ENCODE assay signal across 16 cellular contexts in genomic region chr5:120306331-120306730, GRCh38.
DNase-seq lines count a peak whose midpoint lies in the region; ATAC-seq and TF ChIP-seq lines count a peak whose summit lies in the region.
"Had no signal": no experiment of that assay in that cellular context is flagged by ENCODE, and none has a peak within 500 bp of the region (broad histone marks: within the 10 kb centered on the region; RNA-seq: fewer than 3 reads in every experiment).

No MANE protein-coding gene starts in this region.

- DNase-seq in HCEC 1CT (peak; percentile 53), RKO (ENCODE audit: low spot score) (peak; percentile 26), epithelial cell of proximal tubule (ENCODE audit: low read depth) (peak; percentile 54), mucosa of descending colon (no peak), amniotic stem cell (lab: John Stamatoyannopoulos, UW) (no peak), HT-29 (ENCODE audit: low spot score) (no peak), inferior parietal cortex (ENCODE audit: extremely low spot score) (no peak)
- DNase-seq: DND-41; GF-D8; H7; MV-4-11; NCI-H187 treated with DMSO at 0.1 percent for 48 hours; NCI-H345; NK-92 treated with Interleukin-12 subunit alpha and Interleukin-12 subunit beta, amount 100 ng/mL, for 24 hours; RPMI8226 had no signal

- no peaks in the 10 kb centered on the region for H3K9me3 ChIP-seq in mucosa of descending colon
- H3K9me3 ChIP-seq: SJSA1 had no signal

- H3K36me3 ChIP-seq in mucosa of descending colon (ENCODE audit: low read depth): no peaks in the 10 kb centered on the region
- H3K36me3 ChIP-seq: SJSA1 had no signal

- no peaks in the 10 kb centered on the region for H3K4me1 ChIP-seq in mucosa of descending colon (ENCODE audit: low read depth)

- intact Hi-C loops in mucosa of descending colon (cut with DNase I, micrococcal nuclease): no loop called here

- ATAC-seq in mucosa of descending colon: peak; percentile 62

- TF ChIP-seq CTCF in epithelial cell of proximal tubule (conservative IDR thresholded peaks at IDR 0.05; ENCODE audit: low read depth, low read length): no peak
- no peak for TF ChIP-seq CTCF in mucosa of descending colon (IDR thresholded peaks at IDR 0.05)

- no peak overlapping the region for H3K4me3 ChIP-seq in epithelial cell of proximal tubule (ENCODE audit: low read depth, low read length)
- no peak overlapping the region for H3K4me3 ChIP-seq in mucosa of descending colon
- H3K4me3 ChIP-seq: SJSA1 had no signal

Comparison
In these comparisons a context has a peak if more than half of its experiments do, and no peak if none do; other contexts are left out.
1. DNase-seq: peak in HCEC 1CT (single experiment), RKO (single experiment) and epithelial cell of proximal tubule (single experiment); none in mucosa of descending colon (0 of 3), amniotic stem cell (single experiment), HT-29 (single experiment) and inferior parietal cortex (single experiment).